In genomic region chr9:77820293-77820954, GRCh38 we compare ENCODE assay signal across 1 cellular context.
A peak's percentile ranks its signal among the peaks of the same experiment; 100 is the strongest.
TF ChIP-seq lines count a peak whose summit lies in the region.

No MANE protein-coding gene starts in this region.

TF ChIP-seq in K562, 482 proteins besides CTCF, POLR2A, EP300 and RAD21 (continued from another document):
- TF ChIP-seq ZBTB5 (IDR thresholded peaks at IDR 0.05) (no peak), KDM4B (IDR thresholded peaks at IDR 0.05; ENCODE audit: borderline replicate concordance in 2 of 2, low read depth in 1 of 2) (no peak), PTTG1 (tag; IDR thresholded peaks at IDR 0.05; ENCODE audit: low read depth) (no peak), HDAC1 (IDR thresholded peaks at IDR 0.05) (peak in 1 of 2 experiments; percentile 45; a peak in 1 of 4 replicates), TCF3 (CRISPR knock-in tag; IDR thresholded peaks at IDR 0.05) (peak; percentile 49), SMARCE1 (IDR thresholded peaks at IDR 0.05) (peak; percentile 64; the same call in 1 of the 2 replicates), JUND (IDR thresholded peaks at IDR 0.05; ENCODE audit: borderline replicate concordance, low read depth, low read length) (peak; percentile 57; the same call in 1 of the 2 replicates), JUND (tag; IDR thresholded peaks at IDR 0.05; ENCODE audit: borderline replicate concordance, low read depth, low read length) (peak; percentile 70; the same call in 2 of the 3 replicates), SMAD1 (IDR thresholded peaks at IDR 0.05; ENCODE audit: low read depth, low read length, partially characterized antibody) (no peak), SMARCA4 (IDR thresholded peaks at IDR 0.05) (peak; percentile 68), RCOR1 (IDR thresholded peaks at IDR 0.05; ENCODE audit: borderline replicate concordance in 1 of 2, low read depth in 2 of 2, low read length in 2 of 2) (0 out of 4 replicates have a peak, but pooled peaks of 1 of the 2 experiments have one; percentile 3), XRCC4 (IDR thresholded peaks at IDR 0.05; ENCODE audit: extremely low read depth, insufficient read depth, insufficient read length) (no peak), STAT5B (CRISPR knock-in tag; IDR thresholded peaks at IDR 0.05) (no peak), CHAMP1 (IDR thresholded peaks at IDR 0.05) (no peak), HNRNPUL1 (IDR thresholded peaks at IDR 0.05; ENCODE audit: low read length) (no peak), MTA1 (IDR thresholded peaks at IDR 0.05; ENCODE audit: borderline replicate concordance) (no peak)
